Comparison of ENCODE assay signal across 12 cellular contexts in the genomic region with DNA sequence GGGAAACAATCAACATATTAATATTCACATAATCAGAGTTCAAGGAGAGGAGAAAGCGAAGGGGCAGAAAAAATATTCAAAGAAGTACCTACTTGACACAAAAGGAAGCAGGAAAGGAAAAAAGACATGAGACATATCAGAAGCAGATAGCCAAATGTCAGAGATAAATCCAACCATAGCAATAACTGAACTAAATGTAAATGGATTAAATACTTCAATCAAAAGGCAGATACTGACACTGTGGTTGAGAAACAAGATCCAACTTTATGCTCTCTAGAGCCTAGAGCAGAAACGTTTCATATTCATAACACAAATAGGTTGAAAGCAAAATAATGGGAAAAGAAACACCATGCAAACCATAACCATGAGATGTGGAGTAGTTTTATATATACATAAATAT. TPM values are rescaled to one million over a fixed set of nuclear protein-coding genes. Genes with fewer than 3 reads are reported as not detected.
"Had no signal": no experiment of that assay in that cellular context is flagged by ENCODE, and none has a peak within 500 bp of the region (broad histone marks: within the 10 kb centered on the region; RNA-seq: fewer than 3 reads in every experiment).

No MANE protein-coding gene starts in this region.

- FAIRE-seq: H1, H54 had no signal

- H3K9me3 ChIP-seq: HAP-1 had no signal

- H2AFZ ChIP-seq: GM23248, GM23338 had no signal

- H3K4me2 ChIP-seq: GM23338 had no signal

- DNase-seq: GM23248, GOT3, H7, HCEC 1CT, HFFc6 had no signal

- H3K4me3 ChIP-seq: GM23248, GM23338, HAP-1 had no signal

- ATAC-seq: GM23338, HCT116 had no signal

- H3K4me1 ChIP-seq: HAP-1 had no signal

- H3K27ac ChIP-seq: GM23248 had no signal

- H3K9ac ChIP-seq: GM23248 had no signal

RNA-seq across cellular contexts. Expression of gene LCN1, which starts 11.8 kb away (rescaled TPM):
- total RNA-seq: GM23248, GM23338, H1, H4, H7, H9 had no signal
- polyA plus RNA-seq: GM23248, H1 had no signal

RNA-seq across cellular contexts. Expression of gene OBP2A, which starts 36.5 kb away (rescaled TPM):
- total RNA-seq: GM23248, GM23338, H1, H4, H7, H9, HFFc6 had no signal
- polyA plus RNA-seq: GM23248, GM23338, H1 had no signal

RNA-seq across cellular contexts. Expression of gene PAEP, which starts 52.1 kb away (rescaled TPM):
- total RNA-seq: GM23248, GM23338, H1, H7, H9, HFFc6 had no signal
- polyA plus RNA-seq: GM23248, GM23338, H1 had no signal
